8 cellular contexts compared by ENCODE assay signal in genomic region chr7:152076324-152076821, GRCh38. TPM values are rescaled to one million over a fixed set of nuclear protein-coding genes. Genes with fewer than 3 reads are reported as not detected.
DNase-seq lines count a peak whose midpoint lies in the region; ATAC-seq, FAIRE-seq and TF ChIP-seq lines count a peak whose summit lies in the region.

No MANE protein-coding gene starts in this region.

- no peaks in the 10 kb centered on the region for H3K9me3 ChIP-seq in DND-41 (ENCODE audit: insufficient read depth, low read length, severe bottlenecking)

- no peak overlapping the region for H3K27ac ChIP-seq in DND-41 (ENCODE audit: low read length)
- H3K27ac ChIP-seq in mesendoderm (ENCODE audit: low read depth, low read length), result no peak overlapping the region

- no peaks in the 10 kb centered on the region for H3K27me3 ChIP-seq in DND-41 (ENCODE audit: insufficient read depth, low read length, poor library complexity)
- no peaks in the 10 kb centered on the region for H3K27me3 ChIP-seq in bronchial epithelial cell (ENCODE audit: control insufficient read depth, insufficient read depth, low read length)
- no peaks in the 10 kb centered on the region for H3K27me3 ChIP-seq in mesendoderm (ENCODE audit: insufficient read depth, low read length, poor library complexity)

- no peak overlapping the region for H3K18ac ChIP-seq in mesendoderm (ENCODE audit: low read length)

- H2BK15ac ChIP-seq in mesendoderm (replicated peaks; ENCODE audit: low read depth), result no peak overlapping the region

- no peaks in the 10 kb centered on the region for H3K79me1 ChIP-seq in mesendoderm (ENCODE audit: low read length)

- FAIRE-seq in bronchial epithelial cell (lab: Jason Lieb, UNC) (no peak), GM12891 (lab: Jason Lieb, UNC) (no peak)

- H3K56ac ChIP-seq in mesendoderm (ENCODE audit: low read length), result peak overlapping the region; percentile 65

- peak; percentile 37 for DNase-seq in DND-41
- DNase-seq in Jurkat, Clone E6-1 (ENCODE audit: low read depth, low spot score), result peak; percentile 8
- peak; percentile 33 for DNase-seq in bronchial epithelial cell (ENCODE audit: low read depth)
- peak; percentile 84 for DNase-seq in mesendoderm
- DNase-seq in NCI-H524 treated with DMSO at 0.1 percent for 48 hours (lab: John Stamatoyannopoulos, UW), result no peak
- DNase-seq in epidermal melanocyte (ENCODE audit: insufficient read length, low spot score), result no peak
- no peak for DNase-seq in GM12891 (ENCODE audit: insufficient read length, low spot score)

- TF ChIP-seq POLR2A in GM12891 (IDR thresholded peaks at IDR 0.05; ENCODE audit: low read depth, low read length), result no peak

- no peak overlapping the region for H3K4ac ChIP-seq in mesendoderm (ENCODE audit: low read depth, low read length)

- no peak overlapping the region for H3K9ac ChIP-seq in DND-41 (ENCODE audit: low read depth, low read length)
- H3K9ac ChIP-seq in mesendoderm (ENCODE audit: low read length), result peak overlapping the region; percentile 37

- no peaks in the 10 kb centered on the region for H4K20me1 ChIP-seq in DND-41 (ENCODE audit: insufficient read depth, low read length)

- no peak overlapping the region for H2AFZ ChIP-seq in DND-41 (ENCODE audit: low read depth, low read length)

- H3K23ac ChIP-seq in mesendoderm (ENCODE audit: low read length), result no peak overlapping the region

- H3K4me1 ChIP-seq in DND-41 (ENCODE audit: insufficient read depth, low read length) (no peaks in the 10 kb centered on the region), mesendoderm (ENCODE audit: control insufficient read depth, low read depth, low read length) (peaks cover 14% of the 10 kb centered on the region)

- H3K4me2 ChIP-seq in DND-41 (ENCODE audit: insufficient read depth, low read length) (no peak overlapping the region), mesendoderm (ENCODE audit: low read length) (no peak overlapping the region)

- WGBS in mesendoderm (ENCODE audit: extremely low coverage, insufficient coverage, low lambda C conversion rate), result no CpG with 5 or more reads among the region's 8 CpGs

- ATAC-seq in DND-41 (ENCODE audit: insufficient read depth, low read depth), result peak; percentile 68; the same call in 2 of the 3 replicates
- no peak for ATAC-seq in HG03159 (IDR thresholded peaks at IDR 0.05; ENCODE audit: unreplicated experiment)

- H3K36me3 ChIP-seq in DND-41 (ENCODE audit: insufficient read depth, low read length), result no peaks in the 10 kb centered on the region
- H3K36me3 ChIP-seq in bronchial epithelial cell (ENCODE audit: control insufficient read depth, insufficient read depth, low read length), result no peaks in the 10 kb centered on the region
- no peaks in the 10 kb centered on the region for H3K36me3 ChIP-seq in mesendoderm (ENCODE audit: control insufficient read depth, insufficient read depth, low read length)

- TF ChIP-seq CTCF in DND-41 (IDR thresholded peaks at IDR 0.05; ENCODE audit: borderline replicate concordance, extremely low read depth, low read length, poor library complexity, severe bottlenecking) (peak; percentile 75), bronchial epithelial cell (IDR thresholded peaks at IDR 0.05; ENCODE audit: insufficient read depth, low read length, severe bottlenecking) (peak; percentile 57)

- H4K8ac ChIP-seq in mesendoderm (ENCODE audit: low read depth, low read length), result no peak overlapping the region

- no peak overlapping the region for H2BK120ac ChIP-seq in mesendoderm (ENCODE audit: low read depth, low read length)

- H2BK5ac ChIP-seq in mesendoderm (ENCODE audit: low read length), result no peak overlapping the region

- H4K5ac ChIP-seq in mesendoderm (ENCODE audit: low read length), result no peak overlapping the region

- no peak overlapping the region for H3K4me3 ChIP-seq in DND-41 (ENCODE audit: low read depth in 1 of 2, low read length in 2 of 2)
- no peak overlapping the region for H3K4me3 ChIP-seq in Jurkat, Clone E6-1 (ENCODE audit: low read length)
- H3K4me3 ChIP-seq in bronchial epithelial cell (ENCODE audit: low read depth, low read length), result no peak overlapping the region
- no peak overlapping the region for H3K4me3 ChIP-seq in mesendoderm (ENCODE audit: low read length)

- no peaks in the 10 kb centered on the region for H3K79me2 ChIP-seq in DND-41 (ENCODE audit: insufficient read depth, low read length)
- no peaks in the 10 kb centered on the region for H3K79me2 ChIP-seq in mesendoderm (ENCODE audit: control insufficient read depth, insufficient read depth, low read length)

- peak overlapping the region; percentile 85 for H2AK5ac ChIP-seq in mesendoderm (ENCODE audit: low read length)

TF ChIP-seq in GM12891, 5 proteins besides CTCF, POLR2A, EP300 and RAD21:
- TF ChIP-seq POLR2AphosphoS5 (IDR thresholded peaks at IDR 0.05; ENCODE audit: low read depth, low read length), result no peak
- no peak for TF ChIP-seq PAX5 (IDR thresholded peaks at IDR 0.05; ENCODE audit: insufficient read depth, low read length, severe bottlenecking)
- TF ChIP-seq TAF1 (IDR thresholded peaks at IDR 0.05; ENCODE audit: low read depth, low read length), result no peak

RNA-seq across cellular contexts. Expression of gene GALNT11, which starts 50.9 kb away (rescaled TPM):
- polyA plus RNA-seq in Jurkat, Clone E6-1 (2012; ENCODE audit: insufficient read depth, insufficient read length), result 30.6 TPM
- 29.1 and 31.9 TPM in 2 replicates for total RNA-seq in bronchial epithelial cell
- polyA plus RNA-seq in mesendoderm (2013, experiment 1 of 2), result 17.1 TPM
- 16.8 TPM for polyA plus RNA-seq in mesendoderm (2013, experiment 2 of 2)
- 6.5 TPM for polyA plus RNA-seq in GM12891 (2012; ENCODE audit: low read depth, missing spikeins)

Comparison
In these comparisons a context has a peak if more than half of its experiments do, and no peak if none do; other contexts are left out.
1. DNase-seq: peak in DND-41 (single experiment), Jurkat, Clone E6-1 (single experiment), bronchial epithelial cell (single experiment) and mesendoderm (single experiment); none in NCI-H524 treated with DMSO at 0.1 percent for 48 hours (single experiment), epidermal melanocyte (single experiment) and GM12891 (single experiment).